ENCODE assay signal across 11 cellular contexts in genomic region chr7:131629203-131629871, GRCh38.
DNase-seq lines count a peak whose midpoint lies in the region; ATAC-seq and TF ChIP-seq lines count a peak whose summit lies in the region.
"Had no signal": no experiment of that assay in that cellular context is flagged by ENCODE, and none has a peak within 500 bp of the region (broad histone marks: within the 10 kb centered on the region; RNA-seq: fewer than 3 reads in every experiment).

No MANE protein-coding gene starts in this region.

- H3K9me3 ChIP-seq in A673 (ENCODE audit: low read depth, low read length, poor library complexity, severe bottlenecking): no peaks in the 10 kb centered on the region

- no peaks in the 10 kb centered on the region for H3K36me3 ChIP-seq in A673 (ENCODE audit: insufficient read depth, low read length, poor library complexity, severe bottlenecking)

- no peak overlapping the region for H3K27ac Mint-ChIP-seq in Calu3 (ENCODE audit: unreplicated experiment)
- peak overlapping the region; percentile 72 for H3K27ac Mint-ChIP-seq in neural crest cell (ENCODE audit: unreplicated experiment)
- H3K27ac Mint-ChIP-seq: activated CD4-positive, alpha-beta T cell treated with anti-CD3 and anti-CD28 coated beads for 36 hours; activated naive CD4-positive, alpha-beta T cell treated with anti-CD3 and anti-CD28 coated beads for 36 hours had no signal

- no peak overlapping the region for H3K4me3 ChIP-seq in fibroblast of pulmonary artery (replicated peaks; ENCODE audit: low read depth, low read length)
- H3K4me3 ChIP-seq in A673 (ENCODE audit: low read depth, low read length, poor library complexity, severe bottlenecking): no peak overlapping the region

- no peaks in the 10 kb centered on the region for H3K27me3 ChIP-seq in A673 (replicated peaks; ENCODE audit: insufficient read depth, low read depth, low read length, poor library complexity)

- peaks cover 12% of the 10 kb centered on the region for H3K4me1 ChIP-seq in A673 (ENCODE audit: insufficient read depth, low read length, poor library complexity, severe bottlenecking)

- ATAC-seq in HG02973 (IDR thresholded peaks at IDR 0.05; ENCODE audit: unreplicated experiment): no peak
- ATAC-seq: activated CD4-positive, alpha-beta T cell treated with anti-CD3 and anti-CD28 coated beads for 36 hours had no signal

- DNase-seq in Calu3: peak; percentile 28
- peak; percentile 45 for DNase-seq in RKO (ENCODE audit: low spot score)
- peak; percentile 53 for DNase-seq in fibroblast of pulmonary artery (ENCODE audit: low read depth)
- no peak for DNase-seq in neural crest cell (ENCODE audit: low read depth, low spot score)
- no peak for DNase-seq in activated CD4-positive, CD25-positive, alpha-beta regulatory T cell treated with anti-CD3 and anti-CD28 coated beads, Interleukin-2, amount 50 U/mL, for 72 hours
- DNase-seq in NCI-H345 (lab: John Stamatoyannopoulos, UW): no peak
- DNase-seq in A673 (ENCODE audit: low spot score): no peak
- DNase-seq: activated CD4-positive, alpha-beta T cell treated with anti-CD3 and anti-CD28 coated beads for 36 hours; activated naive CD4-positive, alpha-beta T cell treated with anti-CD3 and anti-CD28 coated beads for 36 hours; stimulated activated naive CD4-positive, alpha-beta T cell treated with Interleukin-2 at 50 U/mL for 16 hours had no signal

- peaks cover 9% of the 10 kb centered on the region for H3K4me1 Mint-ChIP-seq in Calu3 (ENCODE audit: low read depth, unreplicated experiment)
- H3K4me1 Mint-ChIP-seq in neural crest cell: peaks cover 22% of the 10 kb centered on the region
- H3K4me1 Mint-ChIP-seq: activated CD4-positive, alpha-beta T cell treated with anti-CD3 and anti-CD28 coated beads for 36 hours had no signal

- CTCF ChIA-PET in Calu3 (lab: Charles Lee): interaction anchor here (0.6 kb wide), 1 partner anchor 17 kb away, joined by 3 read pairs; no protein-coding TSS in a partner anchor
- CTCF ChIA-PET in A673 (lab: Charles Lee): no interaction called here

- H3K36me3 Mint-ChIP-seq in Calu3 (ENCODE audit: insufficient read depth, unreplicated experiment) (no peaks in the 10 kb centered on the region), neural crest cell (ENCODE audit: low read depth) (no peaks in the 10 kb centered on the region)

- intact Hi-C loops in Calu3 (cut with micrococcal nuclease; ENCODE audit: unreplicated experiment) (no loop called here), A673 (cut with micrococcal nuclease; ENCODE audit: unreplicated experiment) (no loop called here)

- TF ChIP-seq CTCF in Calu3 (IDR thresholded peaks at IDR 0.05; ENCODE audit: unreplicated experiment) (no peak), fibroblast of pulmonary artery (IDR thresholded peaks at IDR 0.05; ENCODE audit: low read length, missing control alignments) (no peak), neural crest cell (conservative IDR thresholded peaks at IDR 0.05) (no peak), A673 (conservative IDR thresholded peaks at IDR 0.05; ENCODE audit: low read depth, low read length) (no peak)

- no peaks in the 10 kb centered on the region for H3K27me3 Mint-ChIP-seq in Calu3 (ENCODE audit: unreplicated experiment)
- peaks cover 69% of the 10 kb centered on the region for H3K27me3 Mint-ChIP-seq in neural crest cell (ENCODE audit: low read depth)

- BruUV-seq in Calu3 (replicated peaks; lab: Mats Ljungman, UMichigan) (no TSS peak), A673 (replicated peaks; lab: Mats Ljungman, UMichigan) (no TSS peak)

- POLR2A ChIA-PET in A673 (lab: Charles Lee; ENCODE audit: low non-redundant PET): no interaction called here

- H3K4me3 Mint-ChIP-seq in Calu3 (ENCODE audit: low read depth, unreplicated experiment) (no peak overlapping the region), neural crest cell (no peak overlapping the region)
- H3K4me3 Mint-ChIP-seq: activated CD4-positive, alpha-beta T cell treated with anti-CD3 and anti-CD28 coated beads for 36 hours; activated naive CD4-positive, alpha-beta T cell treated with anti-CD3 and anti-CD28 coated beads for 36 hours had no signal

- H3K27ac ChIP-seq in A673 (ENCODE audit: low read depth, low read length, poor library complexity, severe bottlenecking): no peak overlapping the region

- H3K9me3 Mint-ChIP-seq in Calu3 (ENCODE audit: low read depth, unreplicated experiment) (no peaks in the 10 kb centered on the region), neural crest cell (no peaks in the 10 kb centered on the region)
- H3K9me3 Mint-ChIP-seq: activated naive CD4-positive, alpha-beta T cell treated with anti-CD3 and anti-CD28 coated beads for 36 hours had no signal

Comparison
In these comparisons a context has a peak if more than half of its experiments do, and no peak if none do; other contexts are left out.
1. DNase-seq: peak in Calu3 (single experiment), RKO (single experiment) and fibroblast of pulmonary artery (single experiment); none in neural crest cell (single experiment), activated CD4-positive, CD25-positive, alpha-beta regulatory T cell treated with anti-CD3 and anti-CD28 coated beads, Interleukin-2, amount 50 U/mL, for 72 hours (single experiment), NCI-H345 (single experiment) and A673 (single experiment).